1 cellular context compared by ENCODE assay signal in genomic region chr11:62380821-62381243, GRCh38.
TF ChIP-seq lines count a peak whose summit lies in the region.

No MANE protein-coding gene starts in this region.

TF ChIP-seq in HCT116, 20 proteins besides CTCF, POLR2A, EP300 and RAD21:
- peak; percentile 35 for TF ChIP-seq ZBTB33 (IDR thresholded peaks at IDR 0.05; ENCODE audit: extremely low read depth, insufficient replicate concordance, low read length)
